ENCODE assay signal across 37 cellular contexts in genomic region chr1:50808296-50808695, GRCh38.
"Had no signal": no experiment of that assay in that cellular context is flagged by ENCODE, and none has a peak within 500 bp of the region (broad histone marks: within the 10 kb centered on the region; RNA-seq: fewer than 3 reads in every experiment).

No MANE protein-coding gene starts in this region.

- H3K4me3 Mint-ChIP-seq: activated B cell treated with CpG ODN at 0.5 μM for 24 hours; activated CD4-positive, alpha-beta memory T cell treated with anti-CD3 and anti-CD28 coated beads for 36 hours; activated CD4-positive, alpha-beta T cell treated with anti-CD3 and anti-CD28 coated beads, Interleukin-2, amount 10 ng/mL, durations not matched to agents 24 days and 14 days; activated CD8-positive, alpha-beta T cell treated with anti-CD3 and anti-CD28 coated beads for 36 hours; activated naive CD4-positive, alpha-beta T cell treated with anti-CD3 and anti-CD28 coated beads for 36 hours; activated naive CD8-positive, alpha-beta T cell treated with anti-CD3 and anti-CD28 coated beads for 36 hours; activated T-cell treated with anti-CD3 and anti-CD28 coated beads, Interleukin-2, amount 50 U/mL, for 4 hours; activated T-cell treated with anti-CD3 and anti-CD28 coated beads, Interleukin-2, amount 50 U/mL, for 72 hours; activated T-helper 1 cell treated with anti-CD3 and anti-CD28 coated beads, Interleukin-12 subunit alpha, Interleukin-12 subunit beta, Interleukin-2, Interleukin-4 antibody, amounts not matched to agents 30 ng/mL and 10 ng/mL and 1 ng/mL, durations not matched to agents 14 hours and 24 hours and 36 hours; activated T-helper 17 cell treated with anti-CD3 and anti-CD28 coated beads, Interleukin-2, amount 50 U/mL, for 72 hours; T-helper 1 cell treated with Interleukin-12 subunit alpha and Interleukin-12 subunit beta and Interleukin-4 antibody, amounts not matched to agents 30 μg/mL and 1 μg/mL, for 36 hours; T-helper 2 cell treated with Interferon-gamma antibody and Interleukin-4, amounts not matched to agents 5 μg/mL and 100 μg/mL, for 36 hours had no signal

- H3K4me3 ChIP-seq: adrenal gland, body of pancreas, breast epithelium had no signal

- H3K27ac ChIP-seq: adrenal gland, body of pancreas, brain microvascular endothelial cell, breast epithelium, VCaP had no signal

- H3K27me3 Mint-ChIP-seq: activated B cell treated with CpG ODN at 0.5 μM for 24 hours; activated CD4-positive, alpha-beta memory T cell treated with anti-CD3 and anti-CD28 coated beads for 36 hours; activated CD4-positive, alpha-beta T cell treated with anti-CD3 and anti-CD28 coated beads, Interleukin-2, amount 10 ng/mL, durations not matched to agents 24 days and 14 days; activated CD8-positive, alpha-beta T cell treated with anti-CD3 and anti-CD28 coated beads for 36 hours; activated naive CD8-positive, alpha-beta T cell treated with anti-CD3 and anti-CD28 coated beads for 36 hours; activated T-helper 17 cell treated with anti-CD3 and anti-CD28 coated beads, Interleukin-2, amount 50 U/mL, for 72 hours had no signal

- H3K27ac Mint-ChIP-seq: activated B cell treated with CpG ODN at 0.5 μM for 24 hours; activated CD4-positive, alpha-beta memory T cell treated with anti-CD3 and anti-CD28 coated beads for 36 hours; activated CD4-positive, alpha-beta T cell treated with anti-CD3 and anti-CD28 coated beads, Interleukin-2, amount 10 ng/mL, durations not matched to agents 24 days and 14 days; activated CD8-positive, alpha-beta T cell treated with anti-CD3 and anti-CD28 coated beads for 36 hours; activated naive CD4-positive, alpha-beta T cell treated with anti-CD3 and anti-CD28 coated beads for 36 hours; activated naive CD4-positive, alpha-beta T cell treated with anti-CD3 and anti-CD28 coated beads, Interleukin-2, amount 50 U/mL, for 72 hours; activated naive CD8-positive, alpha-beta T cell treated with anti-CD3 and anti-CD28 coated beads for 36 hours; activated T-cell treated with anti-CD3 and anti-CD28 coated beads, Interleukin-2, amount 50 U/mL, for 72 hours; activated T-helper 1 cell treated with anti-CD3 and anti-CD28 coated beads, Interleukin-12 subunit alpha, Interleukin-12 subunit beta, Interleukin-2, Interleukin-4 antibody, amounts not matched to agents 30 ng/mL and 10 ng/mL and 1 ng/mL, durations not matched to agents 14 hours and 24 hours and 36 hours; activated T-helper 17 cell treated with anti-CD3 and anti-CD28 coated beads, Interleukin-2, amount 50 U/mL, for 72 hours; T-helper 1 cell treated with Interleukin-12 subunit alpha and Interleukin-12 subunit beta and Interleukin-4 antibody, amounts not matched to agents 30 μg/mL and 1 μg/mL, for 36 hours; T-helper 2 cell treated with Interferon-gamma antibody and Interleukin-4, amounts not matched to agents 5 μg/mL and 100 μg/mL, for 36 hours had no signal

- H3K27me3 ChIP-seq: adrenal gland, body of pancreas, brain microvascular endothelial cell, breast epithelium had no signal

- DNase-seq: activated B cell treated with CpG ODN at 0.5 μM for 24 hours; activated CD4-positive, alpha-beta memory T cell treated with anti-CD3 and anti-CD28 coated beads for 36 hours; activated CD4-positive, alpha-beta T cell treated with anti-CD3 and anti-CD28 coated beads for 4 hours; activated CD4-positive, alpha-beta T cell treated with anti-CD3 and anti-CD28 coated beads, Interleukin-2, amount 10 ng/mL, durations not matched to agents 24 days and 14 days; activated CD4-positive, alpha-beta T cell treated with anti-CD3 and anti-CD28 coated beads, Interleukin-2, amount 50 U/mL, for 1 hour; activated CD4-positive, alpha-beta T cell treated with anti-CD3 and anti-CD28 coated beads, Interleukin-2, amount 50 U/mL, for 4 hours; activated CD4-positive, CD25-positive, alpha-beta regulatory T cell treated with anti-CD3 and anti-CD28 coated beads, Interleukin-2, amount 50 U/mL, for 72 hours; activated CD8-positive, alpha-beta memory T cell treated with anti-CD3 and anti-CD28 coated beads, Interleukin-2, amount 50 U/mL, for 4 hours; activated CD8-positive, alpha-beta T cell treated with anti-CD3 and anti-CD28 coated beads for 36 hours; activated effector memory CD4-positive, alpha-beta T cell treated with anti-CD3 and anti-CD28 coated beads, Interleukin-2, amount 50 U/mL, for 16 hours; activated gamma-delta T cell treated with Interleukin-2 at 50 U/mL for 16 hours; activated naive CD4-positive, alpha-beta T cell; activated naive CD4-positive, alpha-beta T cell treated with anti-CD3 and anti-CD28 coated beads for 36 hours; activated naive CD4-positive, alpha-beta T cell treated with anti-CD3 and anti-CD28 coated beads, Interleukin-2, amount 50 U/mL, for 16 hours; activated naive CD8-positive, alpha-beta T cell treated with anti-CD3 and anti-CD28 coated beads for 36 hours; activated T-cell treated with anti-CD3 and anti-CD28 coated beads for 4 hours; activated T-cell treated with anti-CD3 and anti-CD28 coated beads, Interleukin-2, amount 50 U/mL, for 1 hour; activated T-cell treated with anti-CD3 and anti-CD28 coated beads, Interleukin-2, amount 50 U/mL, for 4 hours; activated T-cell treated with anti-CD3 and anti-CD28 coated beads, Interleukin-2, amount 50 U/mL, for 72 hours; adrenal gland; amniotic stem cell; aorta; body of pancreas; brain microvascular endothelial cell; central memory CD4-positive, alpha-beta T cell; T-helper 1 cell; T-helper 2 cell; T-helper 9 cell had no signal

- H3K9me3 ChIP-seq: adrenal gland, body of pancreas had no signal

- ATAC-seq: activated CD8-positive, alpha-beta T cell treated with anti-CD3 and anti-CD28 coated beads for 36 hours; activated naive CD4-positive, alpha-beta T cell treated with anti-CD3 and anti-CD28 coated beads, Interleukin-2, amount 50 U/mL, for 72 hours; activated T-cell treated with anti-CD3 and anti-CD28 coated beads, Interleukin-2, amount 50 U/mL, for 4 hours; activated T-cell treated with anti-CD3 and anti-CD28 coated beads, Interleukin-2, amount 50 U/mL, for 72 hours; activated T-helper 17 cell treated with anti-CD3 and anti-CD28 coated beads, Interleukin-2, amount 50 U/mL, for 72 hours; body of pancreas had no signal

- H3K4me1 ChIP-seq: adrenal gland, breast epithelium had no signal

- FAIRE-seq: astrocyte, TTC549 had no signal

- H3K36me3 ChIP-seq: adrenal gland, brain microvascular endothelial cell, breast epithelium had no signal
